1 cellular context compared by ENCODE assay signal in the genomic region with DNA sequence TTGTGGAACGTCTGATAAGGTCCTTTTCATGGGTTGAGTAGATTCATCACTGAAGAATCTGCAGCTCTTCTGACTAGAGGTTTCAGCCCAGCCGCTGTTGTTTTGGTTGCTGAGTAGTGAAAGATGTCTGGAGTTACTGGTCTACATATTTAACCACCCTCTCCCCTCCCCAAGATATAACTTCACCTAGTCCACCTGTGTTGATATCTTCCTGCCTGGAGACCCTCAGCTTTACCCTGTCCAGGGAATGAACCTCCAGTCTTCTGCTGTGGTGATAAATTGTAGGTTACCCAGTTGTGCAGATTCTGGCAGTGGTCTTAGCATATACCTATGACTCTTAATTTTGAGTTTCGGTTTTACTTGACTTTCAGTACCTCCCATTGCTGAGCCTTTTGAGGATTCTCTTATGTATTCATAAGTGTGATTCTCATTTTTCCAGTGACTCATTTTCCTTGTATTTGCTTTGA.
TF ChIP-seq lines count a peak whose summit lies in the region.

No MANE protein-coding gene starts in this region.

TF ChIP-seq in GM12878, 131 proteins besides CTCF, POLR2A, EP300 and RAD21 (continued from another document and continues in another):
- TF ChIP-seq, protein P1, sequence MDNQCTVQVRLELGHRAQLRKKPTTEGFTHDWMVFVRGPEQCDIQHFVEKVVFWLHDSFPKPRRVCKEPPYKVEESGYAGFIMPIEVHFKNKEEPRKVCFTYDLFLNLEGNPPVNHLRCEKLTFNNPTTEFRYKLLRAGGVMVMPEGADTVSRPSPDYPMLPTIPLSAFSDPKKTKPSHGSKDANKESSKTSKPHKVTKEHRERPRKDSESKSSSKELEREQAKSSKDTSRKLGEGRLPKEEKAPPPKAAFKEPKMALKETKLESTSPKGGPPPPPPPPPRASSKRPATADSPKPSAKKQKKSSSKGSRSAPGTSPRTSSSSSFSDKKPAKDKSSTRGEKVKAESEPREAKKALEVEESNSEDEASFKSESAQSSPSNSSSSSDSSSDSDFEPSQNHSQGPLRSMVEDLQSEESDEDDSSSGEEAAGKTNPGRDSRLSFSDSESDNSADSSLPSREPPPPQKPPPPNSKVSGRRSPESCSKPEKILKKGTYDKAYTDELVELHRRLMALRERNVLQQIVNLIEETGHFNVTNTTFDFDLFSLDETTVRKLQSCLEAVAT (IDR thresholded peaks at IDR 0.05) = no peak
- TF ChIP-seq, protein P2, sequence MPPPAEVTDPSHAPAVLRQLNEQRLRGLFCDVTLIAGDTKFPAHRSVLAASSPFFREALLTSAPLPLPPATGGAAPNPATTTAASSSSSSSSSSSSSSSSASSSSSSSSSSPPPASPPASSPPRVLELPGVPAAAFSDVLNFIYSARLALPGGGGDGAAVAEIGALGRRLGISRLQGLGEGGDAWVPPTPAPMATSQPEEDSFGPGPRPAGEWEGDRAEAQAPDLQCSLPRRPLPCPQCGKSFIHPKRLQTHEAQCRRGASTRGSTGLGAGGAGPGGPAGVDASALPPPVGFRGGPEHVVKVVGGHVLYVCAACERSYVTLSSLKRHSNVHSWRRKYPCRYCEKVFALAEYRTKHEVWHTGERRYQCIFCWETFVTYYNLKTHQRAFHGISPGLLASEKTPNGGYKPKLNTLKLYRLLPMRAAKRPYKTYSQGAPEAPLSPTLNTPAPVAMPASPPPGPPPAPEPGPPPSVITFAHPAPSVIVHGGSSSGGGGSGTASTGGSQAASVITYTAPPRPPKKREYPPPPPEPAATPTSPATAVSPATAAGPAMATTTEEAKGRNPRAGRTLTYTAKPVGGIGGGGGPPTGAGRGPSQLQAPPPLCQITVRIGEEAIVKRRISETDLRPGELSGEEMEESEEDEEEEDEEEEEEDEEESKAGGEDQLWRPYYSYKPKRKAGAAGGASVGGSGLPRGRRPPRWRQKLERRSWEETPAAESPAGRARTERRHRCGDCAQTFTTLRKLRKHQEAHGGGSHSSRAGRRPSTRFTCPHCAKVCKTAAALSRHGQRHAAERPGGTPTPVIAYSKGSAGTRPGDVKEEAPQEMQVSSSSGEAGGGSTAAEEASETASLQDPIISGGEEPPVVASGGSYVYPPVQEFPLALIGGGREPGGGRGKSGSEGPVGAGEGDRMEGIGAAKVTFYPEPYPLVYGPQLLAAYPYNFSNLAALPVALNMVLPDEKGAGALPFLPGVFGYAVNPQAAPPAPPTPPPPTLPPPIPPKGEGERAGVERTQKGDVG (CRISPR knock-in tag; IDR thresholded peaks at IDR 0.05) = no peak
- TF ChIP-seq SUPT20H (IDR thresholded peaks at IDR 0.05; ENCODE audit: borderline replicate concordance, control insufficient read depth, low read depth, low read length) (no peak), MTA2 (IDR thresholded peaks at IDR 0.05; ENCODE audit: low read depth) (0 out of 2 replicates have a peak, but pooled peaks have one; percentile 25), ZNF384 (IDR thresholded peaks at IDR 0.05; ENCODE audit: borderline replicate concordance, low read depth, low read length) (no peak), MYC (IDR thresholded peaks at IDR 0.05; ENCODE audit: insufficient read depth, insufficient read length, insufficient replicate concordance, low read length, severe bottlenecking) (no peak), NBN (IDR thresholded peaks at IDR 0.05) (0 out of 2 replicates have a peak, but pooled peaks have one; percentile 24), EGR1 (IDR thresholded peaks at IDR 0.05; ENCODE audit: borderline replicate concordance in 1 of 2, low read depth in 2 of 2, low read length in 2 of 2) (no peak), ETV6 (conservative IDR thresholded peaks at IDR 0.05 in 1 of 2, IDR thresholded peaks at IDR 0.05 in 1 of 2; ENCODE audit: borderline replicate concordance in 1 of 2, low read depth in 1 of 2) (no peak), CBX5 (IDR thresholded peaks at IDR 0.05; ENCODE audit: low read depth) (no peak), IKZF1 (conservative IDR thresholded peaks at IDR 0.05) (no peak; the same call in 1 of the 2 replicates), NR2C1 (IDR thresholded peaks at IDR 0.05) (no peak), ZZZ3 (IDR thresholded peaks at IDR 0.05; ENCODE audit: control insufficient read depth, insufficient read length, low read depth) (no peak), PAX5 (IDR thresholded peaks at IDR 0.05; ENCODE audit: borderline replicate concordance, low read depth, low read length) (no peak), NFIC (IDR thresholded peaks at IDR 0.05; ENCODE audit: low read depth, low read length) (peak; percentile 22; the same call in 1 of the 2 replicates), POLR2AphosphoS5 (IDR thresholded peaks at IDR 0.05; ENCODE audit: low read length) (no peak), MEF2A (IDR thresholded peaks at IDR 0.05; ENCODE audit: insufficient read depth, low read depth, low read length) (no peak), SMC3 (IDR thresholded peaks at IDR 0.05; ENCODE audit: borderline replicate concordance, low read length) (no peak), GABPA (IDR thresholded peaks at IDR 0.05; ENCODE audit: low read depth) (0 out of 2 replicates have a peak, but pooled peaks have one; percentile 7), GATAD2B (conservative IDR thresholded peaks at IDR 0.05; ENCODE audit: low read depth) (no peak), HCFC1 (IDR thresholded peaks at IDR 0.05; ENCODE audit: low read length) (no peak), SP1 (IDR thresholded peaks at IDR 0.05; ENCODE audit: low read depth, low read length) (no peak), FOS (IDR thresholded peaks at IDR 0.05; ENCODE audit: borderline replicate concordance, extremely low read depth, insufficient read length) (no peak), POLR2AphosphoS2 (IDR thresholded peaks at IDR 0.05; ENCODE audit: low read depth, low read length) (no peak), CBFB (IDR thresholded peaks at IDR 0.05; ENCODE audit: low read depth) (no peak), SIN3A (IDR thresholded peaks at IDR 0.05; ENCODE audit: low read depth, low read length) (no peak), ZNF217 (IDR thresholded peaks at IDR 0.05) (no peak), ZBED1 (IDR thresholded peaks at IDR 0.05; ENCODE audit: borderline replicate concordance) (no peak), STAT3 (IDR thresholded peaks at IDR 0.05; ENCODE audit: low read depth, low read length) (no peak), CHD4 (IDR thresholded peaks at IDR 0.05) (no peak), HDAC2 (IDR thresholded peaks at IDR 0.05) (no peak)
- TF ChIP-seq, protein P3, sequence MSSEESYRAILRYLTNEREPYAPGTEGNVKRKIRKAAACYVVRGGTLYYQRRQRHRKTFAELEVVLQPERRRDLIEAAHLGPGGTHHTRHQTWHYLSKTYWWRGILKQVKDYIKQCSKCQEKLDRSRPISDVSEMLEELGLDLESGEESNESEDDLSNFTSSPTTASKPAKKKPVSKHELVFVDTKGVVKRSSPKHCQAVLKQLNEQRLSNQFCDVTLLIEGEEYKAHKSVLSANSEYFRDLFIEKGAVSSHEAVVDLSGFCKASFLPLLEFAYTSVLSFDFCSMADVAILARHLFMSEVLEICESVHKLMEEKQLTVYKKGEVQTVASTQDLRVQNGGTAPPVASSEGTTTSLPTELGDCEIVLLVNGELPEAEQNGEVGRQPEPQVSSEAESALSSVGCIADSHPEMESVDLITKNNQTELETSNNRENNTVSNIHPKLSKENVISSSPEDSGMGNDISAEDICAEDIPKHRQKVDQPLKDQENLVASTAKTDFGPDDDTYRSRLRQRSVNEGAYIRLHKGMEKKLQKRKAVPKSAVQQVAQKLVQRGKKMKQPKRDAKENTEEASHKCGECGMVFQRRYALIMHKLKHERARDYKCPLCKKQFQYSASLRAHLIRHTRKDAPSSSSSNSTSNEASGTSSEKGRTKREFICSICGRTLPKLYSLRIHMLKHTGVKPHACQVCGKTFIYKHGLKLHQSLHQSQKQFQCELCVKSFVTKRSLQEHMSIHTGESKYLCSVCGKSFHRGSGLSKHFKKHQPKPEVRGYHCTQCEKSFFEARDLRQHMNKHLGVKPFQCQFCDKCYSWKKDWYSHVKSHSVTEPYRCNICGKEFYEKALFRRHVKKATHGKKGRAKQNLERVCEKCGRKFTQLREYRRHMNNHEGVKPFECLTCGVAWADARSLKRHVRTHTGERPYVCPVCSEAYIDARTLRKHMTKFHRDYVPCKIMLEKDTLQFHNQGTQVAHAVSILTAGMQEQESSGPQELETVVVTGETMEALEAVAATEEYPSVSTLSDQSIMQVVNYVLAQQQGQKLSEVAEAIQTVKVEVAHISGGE (CRISPR knock-in tag; IDR thresholded peaks at IDR 0.05) = no peak
- TF ChIP-seq, protein P4, sequence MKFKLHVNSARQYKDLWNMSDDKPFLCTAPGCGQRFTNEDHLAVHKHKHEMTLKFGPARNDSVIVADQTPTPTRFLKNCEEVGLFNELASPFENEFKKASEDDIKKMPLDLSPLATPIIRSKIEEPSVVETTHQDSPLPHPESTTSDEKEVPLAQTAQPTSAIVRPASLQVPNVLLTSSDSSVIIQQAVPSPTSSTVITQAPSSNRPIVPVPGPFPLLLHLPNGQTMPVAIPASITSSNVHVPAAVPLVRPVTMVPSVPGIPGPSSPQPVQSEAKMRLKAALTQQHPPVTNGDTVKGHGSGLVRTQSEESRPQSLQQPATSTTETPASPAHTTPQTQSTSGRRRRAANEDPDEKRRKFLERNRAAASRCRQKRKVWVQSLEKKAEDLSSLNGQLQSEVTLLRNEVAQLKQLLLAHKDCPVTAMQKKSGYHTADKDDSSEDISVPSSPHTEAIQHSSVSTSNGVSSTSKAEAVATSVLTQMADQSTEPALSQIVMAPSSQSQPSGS (IDR thresholded peaks at IDR 0.05; ENCODE audit: low read length) = peak; percentile 24; the same call in 1 of the 2 replicates
- TF ChIP-seq, protein P5, sequence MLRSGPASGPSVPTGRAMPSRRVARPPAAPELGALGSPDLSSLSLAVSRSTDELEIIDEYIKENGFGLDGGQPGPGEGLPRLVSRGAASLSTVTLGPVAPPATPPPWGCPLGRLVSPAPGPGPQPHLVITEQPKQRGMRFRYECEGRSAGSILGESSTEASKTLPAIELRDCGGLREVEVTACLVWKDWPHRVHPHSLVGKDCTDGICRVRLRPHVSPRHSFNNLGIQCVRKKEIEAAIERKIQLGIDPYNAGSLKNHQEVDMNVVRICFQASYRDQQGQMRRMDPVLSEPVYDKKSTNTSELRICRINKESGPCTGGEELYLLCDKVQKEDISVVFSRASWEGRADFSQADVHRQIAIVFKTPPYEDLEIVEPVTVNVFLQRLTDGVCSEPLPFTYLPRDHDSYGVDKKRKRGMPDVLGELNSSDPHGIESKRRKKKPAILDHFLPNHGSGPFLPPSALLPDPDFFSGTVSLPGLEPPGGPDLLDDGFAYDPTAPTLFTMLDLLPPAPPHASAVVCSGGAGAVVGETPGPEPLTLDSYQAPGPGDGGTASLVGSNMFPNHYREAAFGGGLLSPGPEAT (IDR thresholded peaks at IDR 0.05; ENCODE audit: low read depth) = 0 out of 2 replicates have a peak, but pooled peaks have one; percentile 29
- TF ChIP-seq, protein P6, sequence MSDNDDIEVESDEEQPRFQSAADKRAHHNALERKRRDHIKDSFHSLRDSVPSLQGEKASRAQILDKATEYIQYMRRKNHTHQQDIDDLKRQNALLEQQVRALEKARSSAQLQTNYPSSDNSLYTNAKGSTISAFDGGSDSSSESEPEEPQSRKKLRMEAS (IDR thresholded peaks at IDR 0.05; ENCODE audit: low read depth, low read length) = no peak
- TF ChIP-seq, protein P7, sequence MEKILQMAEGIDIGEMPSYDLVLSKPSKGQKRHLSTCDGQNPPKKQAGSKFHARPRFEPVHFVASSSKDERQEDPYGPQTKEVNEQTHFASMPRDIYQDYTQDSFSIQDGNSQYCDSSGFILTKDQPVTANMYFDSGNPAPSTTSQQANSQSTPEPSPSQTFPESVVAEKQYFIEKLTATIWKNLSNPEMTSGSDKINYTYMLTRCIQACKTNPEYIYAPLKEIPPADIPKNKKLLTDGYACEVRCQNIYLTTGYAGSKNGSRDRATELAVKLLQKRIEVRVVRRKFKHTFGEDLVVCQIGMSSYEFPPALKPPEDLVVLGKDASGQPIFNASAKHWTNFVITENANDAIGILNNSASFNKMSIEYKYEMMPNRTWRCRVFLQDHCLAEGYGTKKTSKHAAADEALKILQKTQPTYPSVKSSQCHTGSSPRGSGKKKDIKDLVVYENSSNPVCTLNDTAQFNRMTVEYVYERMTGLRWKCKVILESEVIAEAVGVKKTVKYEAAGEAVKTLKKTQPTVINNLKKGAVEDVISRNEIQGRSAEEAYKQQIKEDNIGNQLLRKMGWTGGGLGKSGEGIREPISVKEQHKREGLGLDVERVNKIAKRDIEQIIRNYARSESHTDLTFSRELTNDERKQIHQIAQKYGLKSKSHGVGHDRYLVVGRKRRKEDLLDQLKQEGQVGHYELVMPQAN (conservative IDR thresholded peaks at IDR 0.05) = no peak
- TF ChIP-seq, protein P8, sequence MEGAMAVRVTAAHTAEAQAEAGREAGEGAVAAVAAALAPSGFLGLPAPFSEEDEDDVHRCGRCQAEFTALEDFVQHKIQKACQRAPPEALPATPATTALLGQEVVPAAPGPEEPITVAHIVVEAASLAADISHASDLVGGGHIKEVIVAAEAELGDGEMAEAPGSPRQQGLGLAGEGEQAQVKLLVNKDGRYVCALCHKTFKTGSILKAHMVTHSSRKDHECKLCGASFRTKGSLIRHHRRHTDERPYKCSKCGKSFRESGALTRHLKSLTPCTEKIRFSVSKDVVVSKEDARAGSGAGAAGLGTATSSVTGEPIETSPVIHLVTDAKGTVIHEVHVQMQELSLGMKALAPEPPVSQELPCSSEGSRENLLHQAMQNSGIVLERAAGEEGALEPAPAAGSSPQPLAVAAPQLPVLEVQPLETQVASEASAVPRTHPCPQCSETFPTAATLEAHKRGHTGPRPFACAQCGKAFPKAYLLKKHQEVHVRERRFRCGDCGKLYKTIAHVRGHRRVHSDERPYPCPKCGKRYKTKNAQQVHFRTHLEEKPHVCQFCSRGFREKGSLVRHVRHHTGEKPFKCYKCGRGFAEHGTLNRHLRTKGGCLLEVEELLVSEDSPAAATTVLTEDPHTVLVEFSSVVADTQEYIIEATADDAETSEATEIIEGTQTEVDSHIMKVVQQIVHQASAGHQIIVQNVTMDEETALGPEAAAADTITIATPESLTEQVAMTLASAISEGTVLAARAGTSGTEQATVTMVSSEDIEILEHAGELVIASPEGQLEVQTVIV (IDR thresholded peaks at IDR 0.05; ENCODE audit: borderline replicate concordance, partially characterized antibody) = no peak
- TF ChIP-seq, protein P9, sequence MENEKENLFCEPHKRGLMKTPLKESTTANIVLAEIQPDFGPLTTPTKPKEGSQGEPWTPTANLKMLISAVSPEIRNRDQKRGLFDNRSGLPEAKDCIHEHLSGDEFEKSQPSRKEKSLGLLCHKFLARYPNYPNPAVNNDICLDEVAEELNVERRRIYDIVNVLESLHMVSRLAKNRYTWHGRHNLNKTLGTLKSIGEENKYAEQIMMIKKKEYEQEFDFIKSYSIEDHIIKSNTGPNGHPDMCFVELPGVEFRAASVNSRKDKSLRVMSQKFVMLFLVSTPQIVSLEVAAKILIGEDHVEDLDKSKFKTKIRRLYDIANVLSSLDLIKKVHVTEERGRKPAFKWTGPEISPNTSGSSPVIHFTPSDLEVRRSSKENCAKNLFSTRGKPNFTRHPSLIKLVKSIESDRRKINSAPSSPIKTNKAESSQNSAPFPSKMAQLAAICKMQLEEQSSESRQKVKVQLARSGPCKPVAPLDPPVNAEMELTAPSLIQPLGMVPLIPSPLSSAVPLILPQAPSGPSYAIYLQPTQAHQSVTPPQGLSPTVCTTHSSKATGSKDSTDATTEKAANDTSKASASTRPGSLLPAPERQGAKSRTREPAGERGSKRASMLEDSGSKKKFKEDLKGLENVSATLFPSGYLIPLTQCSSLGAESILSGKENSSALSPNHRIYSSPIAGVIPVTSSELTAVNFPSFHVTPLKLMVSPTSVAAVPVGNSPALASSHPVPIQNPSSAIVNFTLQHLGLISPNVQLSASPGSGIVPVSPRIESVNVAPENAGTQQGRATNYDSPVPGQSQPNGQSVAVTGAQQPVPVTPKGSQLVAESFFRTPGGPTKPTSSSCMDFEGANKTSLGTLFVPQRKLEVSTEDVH (IDR thresholded peaks at IDR 0.05; ENCODE audit: low read depth, partially characterized antibody) = no peak
